In the genomic region with DNA sequence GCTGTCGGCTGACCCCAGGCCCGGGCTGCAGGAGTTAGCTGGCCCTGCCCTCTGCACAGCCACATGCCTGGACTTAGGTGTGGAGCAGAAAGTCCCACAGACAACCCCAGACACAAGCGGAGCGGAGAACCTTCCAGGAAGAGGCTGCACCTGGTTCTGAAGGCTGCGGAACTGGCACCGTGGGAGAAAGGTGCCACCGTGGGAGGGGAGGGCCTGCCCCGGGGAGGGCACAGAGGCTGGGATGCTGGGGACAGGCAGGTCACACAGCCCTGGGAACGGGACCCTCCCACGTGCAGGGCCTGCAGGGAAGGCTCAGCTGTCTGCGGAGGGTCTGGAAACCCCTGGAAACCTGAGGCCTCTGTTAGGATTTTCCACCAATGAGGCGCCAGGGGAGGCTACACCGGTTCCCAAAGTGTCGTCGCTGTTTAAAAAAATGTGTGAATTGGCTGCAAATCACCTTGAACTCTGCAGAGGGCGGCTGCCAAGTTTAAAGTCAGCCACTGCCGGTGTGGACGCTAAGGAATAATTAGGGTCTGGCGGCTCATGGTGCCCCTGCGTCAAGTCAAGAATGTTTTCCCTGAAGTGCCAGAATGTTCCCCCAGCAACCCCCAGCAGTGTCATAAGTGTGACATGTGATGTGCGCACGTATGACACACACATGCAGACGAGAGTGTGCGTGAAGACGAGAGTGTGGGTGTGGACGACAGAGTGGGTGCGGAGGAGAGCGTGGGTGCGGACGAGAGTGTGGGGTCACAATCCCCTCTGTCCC, we compare ENCODE assay signal across 1 cellular context.
TF ChIP-seq lines count a peak whose summit lies in the region.

No MANE protein-coding gene starts in this region.

TF ChIP-seq in GM23338, 12 proteins besides CTCF, POLR2A, EP300 and RAD21 (continued from another document):
- no peak for TF ChIP-seq REST (IDR thresholded peaks at IDR 0.05; ENCODE audit: unreplicated experiment)
- TF ChIP-seq POLR2AphosphoS5 (IDR thresholded peaks at IDR 0.05; ENCODE audit: low read depth) = no peak
- TF ChIP-seq NANOG (IDR thresholded peaks at IDR 0.05; ENCODE audit: borderline replicate concordance) = no peak
- TF ChIP-seq JUNB (IDR thresholded peaks at IDR 0.05; ENCODE audit: unreplicated experiment) = no peak
- TF ChIP-seq EZH2 (IDR thresholded peaks at IDR 0.05; ENCODE audit: low read depth, unreplicated experiment) = no peak
- TF ChIP-seq CREB1 (CRISPR knock-in tag; IDR thresholded peaks at IDR 0.05; ENCODE audit: low read depth) = no peak
